In genomic region chr17:38656959-38657823, GRCh38 we compare ENCODE assay signal across 1 cellular context.
TF ChIP-seq lines count a peak whose summit lies in the region.

No MANE protein-coding gene starts in this region.

TF ChIP-seq in HepG2, 621 proteins besides CTCF, POLR2A, EP300 and RAD21 (continued from another document and continues in another):
- TF ChIP-seq SKI (IDR thresholded peaks at IDR 0.05; ENCODE audit: partially characterized antibody) (peak; percentile 90), ZNF746 (CRISPR knock-in tag; IDR thresholded peaks at IDR 0.05) (peak; percentile 95), ZSCAN12 (CRISPR knock-in tag; IDR thresholded peaks at IDR 0.05) (no peak), NFATC3 (CRISPR knock-in tag; IDR thresholded peaks at IDR 0.05) (no peak), ARNT (IDR thresholded peaks at IDR 0.05) (no peak), ZBTB43 (CRISPR knock-in tag; conservative IDR thresholded peaks at IDR 0.05) (peak; percentile 100), PAWR (CRISPR knock-in tag; IDR thresholded peaks at IDR 0.05; ENCODE audit: borderline replicate concordance) (no peak), ETV5 (CRISPR knock-in tag; IDR thresholded peaks at IDR 0.05; ENCODE audit: borderline replicate concordance) (peak; percentile 87), ZNF510 (CRISPR knock-in tag; IDR thresholded peaks at IDR 0.05; ENCODE audit: low read depth) (peak; percentile 48; the same call in 1 of the 2 replicates), ZNF138 (CRISPR knock-in tag; IDR thresholded peaks at IDR 0.05; ENCODE audit: low read depth) (no peak), SOX13 (IDR thresholded peaks at IDR 0.05) (no peak; the same call in 1 of the 2 replicates), SOX13 (CRISPR knock-in tag; conservative IDR thresholded peaks at IDR 0.05 in 1 of 2, IDR thresholded peaks at IDR 0.05 in 1 of 2) (peak; percentile 73 to 82; a peak in 2 of 4 replicates), KDM4B (CRISPR knock-in tag; IDR thresholded peaks at IDR 0.05) (no peak; the same call in 1 of the 2 replicates), ZSCAN25 (CRISPR knock-in tag; IDR thresholded peaks at IDR 0.05) (peak; percentile 76), CEBPG (CRISPR knock-in tag; IDR thresholded peaks at IDR 0.05) (peak; percentile 71), ZNF383 (CRISPR knock-in tag; IDR thresholded peaks at IDR 0.05; ENCODE audit: borderline replicate concordance) (no peak), HCFC1 (IDR thresholded peaks at IDR 0.05; ENCODE audit: low read depth, low read length) (peak; percentile 31; the same call in 1 of the 2 replicates), ASH2L (IDR thresholded peaks at IDR 0.05; ENCODE audit: insufficient read length, low read depth, low read length) (peak; percentile 92), SMAD3 (CRISPR knock-in tag; IDR thresholded peaks at IDR 0.05) (no peak), ZFP36L1 (CRISPR knock-in tag; IDR thresholded peaks at IDR 0.05) (peak; percentile 56), SP140L (CRISPR knock-in tag; IDR thresholded peaks at IDR 0.05; ENCODE audit: borderline replicate concordance) (no peak), SATB2 (CRISPR knock-in tag; IDR thresholded peaks at IDR 0.05) (no peak), THAP9 (CRISPR knock-in tag; IDR thresholded peaks at IDR 0.05; ENCODE audit: borderline replicate concordance) (no peak; the same call in 1 of the 2 replicates), SP2 (CRISPR knock-in tag; IDR thresholded peaks at IDR 0.05) (no peak), ARNT2 (CRISPR knock-in tag; IDR thresholded peaks at IDR 0.05; ENCODE audit: low read depth) (peak; percentile 42; the same call in 1 of the 2 replicates), ZNF816 (CRISPR knock-in tag; IDR thresholded peaks at IDR 0.05; ENCODE audit: borderline replicate concordance) (peak; percentile 87; the same call in 1 of the 2 replicates), MNT (IDR thresholded peaks at IDR 0.05) (peak; percentile 2; the same call in 1 of the 2 replicates), STAG1 (CRISPR knock-in tag; IDR thresholded peaks at IDR 0.05) (peak; percentile 24; the same call in 1 of the 2 replicates), UBTF (CRISPR knock-in tag; IDR thresholded peaks at IDR 0.05) (peak; percentile 66), HNRNPLL (IDR thresholded peaks at IDR 0.05; ENCODE audit: low read depth, low read length, poor library complexity, severe bottlenecking) (peak; percentile 53), BCL3 (CRISPR knock-in tag; IDR thresholded peaks at IDR 0.05) (peak; percentile 55; the same call in 1 of the 2 replicates), SALL2 (CRISPR knock-in tag; IDR thresholded peaks at IDR 0.05) (peak; percentile 51; the same call in 1 of the 2 replicates), RARG (CRISPR knock-in tag; IDR thresholded peaks at IDR 0.05; ENCODE audit: low read depth) (no peak), SRY (CRISPR knock-in tag; IDR thresholded peaks at IDR 0.05) (peak; percentile 96), ARNTL (CRISPR knock-in tag; IDR thresholded peaks at IDR 0.05) (peak; percentile 89), ZFP1 (CRISPR knock-in tag; IDR thresholded peaks at IDR 0.05) (peak; percentile 9; the same call in 1 of the 2 replicates), HMGXB4 (CRISPR knock-in tag; IDR thresholded peaks at IDR 0.05; ENCODE audit: borderline replicate concordance in 1 of 2, low read depth in 1 of 2) (peak; percentile 64 to 70), RBFOX2 (IDR thresholded peaks at IDR 0.05; ENCODE audit: low read depth, low read length) (peak; percentile 89), NFYC (CRISPR knock-in tag; IDR thresholded peaks at IDR 0.05) (peak; percentile 36; the same call in 1 of the 2 replicates), ZNF256 (CRISPR knock-in tag; conservative IDR thresholded peaks at IDR 0.05) (no peak), RARA (CRISPR knock-in tag; IDR thresholded peaks at IDR 0.05) (peak; percentile 79), ZNF331 (CRISPR knock-in tag; IDR thresholded peaks at IDR 0.05) (peak; percentile 72)
- TF ChIP-seq, protein P1, sequence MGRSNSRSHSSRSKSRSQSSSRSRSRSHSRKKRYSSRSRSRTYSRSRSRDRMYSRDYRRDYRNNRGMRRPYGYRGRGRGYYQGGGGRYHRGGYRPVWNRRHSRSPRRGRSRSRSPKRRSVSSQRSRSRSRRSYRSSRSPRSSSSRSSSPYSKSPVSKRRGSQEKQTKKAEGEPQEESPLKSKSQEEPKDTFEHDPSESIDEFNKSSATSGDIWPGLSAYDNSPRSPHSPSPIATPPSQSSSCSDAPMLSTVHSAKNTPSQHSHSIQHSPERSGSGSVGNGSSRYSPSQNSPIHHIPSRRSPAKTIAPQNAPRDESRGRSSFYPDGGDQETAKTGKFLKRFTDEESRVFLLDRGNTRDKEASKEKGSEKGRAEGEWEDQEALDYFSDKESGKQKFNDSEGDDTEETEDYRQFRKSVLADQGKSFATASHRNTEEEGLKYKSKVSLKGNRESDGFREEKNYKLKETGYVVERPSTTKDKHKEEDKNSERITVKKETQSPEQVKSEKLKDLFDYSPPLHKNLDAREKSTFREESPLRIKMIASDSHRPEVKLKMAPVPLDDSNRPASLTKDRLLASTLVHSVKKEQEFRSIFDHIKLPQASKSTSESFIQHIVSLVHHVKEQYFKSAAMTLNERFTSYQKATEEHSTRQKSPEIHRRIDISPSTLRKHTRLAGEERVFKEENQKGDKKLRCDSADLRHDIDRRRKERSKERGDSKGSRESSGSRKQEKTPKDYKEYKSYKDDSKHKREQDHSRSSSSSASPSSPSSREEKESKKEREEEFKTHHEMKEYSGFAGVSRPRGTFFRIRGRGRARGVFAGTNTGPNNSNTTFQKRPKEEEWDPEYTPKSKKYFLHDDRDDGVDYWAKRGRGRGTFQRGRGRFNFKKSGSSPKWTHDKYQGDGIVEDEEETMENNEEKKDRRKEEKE (IDR thresholded peaks at IDR 0.05): no peak
- TF ChIP-seq, protein P2, sequence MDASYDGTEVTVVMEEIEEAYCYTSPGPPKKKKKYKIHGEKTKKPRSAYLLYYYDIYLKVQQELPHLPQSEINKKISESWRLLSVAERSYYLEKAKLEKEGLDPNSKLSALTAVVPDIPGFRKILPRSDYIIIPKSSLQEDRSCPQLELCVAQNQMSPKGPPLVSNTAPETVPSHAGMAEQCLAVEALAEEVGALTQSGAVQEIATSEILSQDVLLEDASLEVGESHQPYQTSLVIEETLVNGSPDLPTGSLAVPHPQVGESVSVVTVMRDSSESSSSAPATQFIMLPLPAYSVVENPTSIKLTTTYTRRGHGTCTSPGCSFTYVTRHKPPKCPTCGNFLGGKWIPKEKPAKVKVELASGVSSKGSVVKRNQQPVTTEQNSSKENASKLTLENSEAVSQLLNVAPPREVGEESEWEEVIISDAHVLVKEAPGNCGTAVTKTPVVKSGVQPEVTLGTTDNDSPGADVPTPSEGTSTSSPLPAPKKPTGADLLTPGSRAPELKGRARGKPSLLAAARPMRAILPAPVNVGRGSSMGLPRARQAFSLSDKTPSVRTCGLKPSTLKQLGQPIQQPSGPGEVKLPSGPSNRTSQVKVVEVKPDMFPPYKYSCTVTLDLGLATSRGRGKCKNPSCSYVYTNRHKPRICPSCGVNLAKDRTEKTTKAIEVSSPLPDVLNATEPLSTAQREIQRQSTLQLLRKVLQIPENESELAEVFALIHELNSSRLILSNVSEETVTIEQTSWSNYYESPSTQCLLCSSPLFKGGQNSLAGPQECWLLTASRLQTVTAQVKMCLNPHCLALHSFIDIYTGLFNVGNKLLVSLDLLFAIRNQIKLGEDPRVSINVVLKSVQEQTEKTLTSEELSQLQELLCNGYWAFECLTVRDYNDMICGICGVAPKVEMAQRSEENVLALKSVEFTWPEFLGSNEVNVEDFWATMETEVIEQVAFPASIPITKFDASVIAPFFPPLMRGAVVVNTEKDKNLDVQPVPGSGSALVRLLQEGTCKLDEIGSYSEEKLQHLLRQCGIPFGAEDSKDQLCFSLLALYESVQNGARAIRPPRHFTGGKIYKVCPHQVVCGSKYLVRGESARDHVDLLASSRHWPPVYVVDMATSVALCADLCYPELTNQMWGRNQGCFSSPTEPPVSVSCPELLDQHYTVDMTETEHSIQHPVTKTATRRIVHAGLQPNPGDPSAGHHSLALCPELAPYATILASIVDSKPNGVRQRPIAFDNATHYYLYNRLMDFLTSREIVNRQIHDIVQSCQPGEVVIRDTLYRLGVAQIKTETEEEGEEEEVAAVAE (CRISPR knock-in tag; IDR thresholded peaks at IDR 0.05; ENCODE audit: borderline replicate concordance): 0 out of 2 replicates have a peak, but pooled peaks have one; percentile 4
- TF ChIP-seq, protein P3, sequence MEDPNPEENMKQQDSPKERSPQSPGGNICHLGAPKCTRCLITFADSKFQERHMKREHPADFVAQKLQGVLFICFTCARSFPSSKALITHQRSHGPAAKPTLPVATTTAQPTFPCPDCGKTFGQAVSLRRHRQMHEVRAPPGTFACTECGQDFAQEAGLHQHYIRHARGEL (CRISPR knock-in tag; IDR thresholded peaks at IDR 0.05): 0 out of 2 replicates have a peak, but pooled peaks have one; percentile 63
